Comparison of ENCODE assay signal across 1 cellular context in genomic region chr1:179146916-179147315, GRCh38.
TF ChIP-seq lines count a peak whose summit lies in the region.

No MANE protein-coding gene starts in this region.

TF ChIP-seq in IMR-90, 13 proteins besides CTCF, POLR2A, EP300 and RAD21:
- TF ChIP-seq MXI1 (IDR thresholded peaks at IDR 0.05; ENCODE audit: borderline replicate concordance, low read depth, low read length) = no peak
- no peak for TF ChIP-seq NFE2L2 (IDR thresholded peaks at IDR 0.05; ENCODE audit: low read depth, low read length)
- no peak for TF ChIP-seq BHLHE40 (IDR thresholded peaks at IDR 0.05; ENCODE audit: low read depth, low read length)
- no peak for TF ChIP-seq SMC3 (IDR thresholded peaks at IDR 0.05; ENCODE audit: low read depth, low read length)
- no peak for TF ChIP-seq CHD1 (IDR thresholded peaks at IDR 0.05; ENCODE audit: low read depth, low read length)
- no peak for TF ChIP-seq FOS (IDR thresholded peaks at IDR 0.05; ENCODE audit: low read depth, low read length)
- no peak for TF ChIP-seq MAZ (IDR thresholded peaks at IDR 0.05; ENCODE audit: borderline replicate concordance, low read depth, low read length)
- no peak for TF ChIP-seq RCOR1 (IDR thresholded peaks at IDR 0.05; ENCODE audit: insufficient replicate concordance, low read length)
- no peak for TF ChIP-seq USF2 (IDR thresholded peaks at IDR 0.05; ENCODE audit: low read depth, low read length)
- no peak for TF ChIP-seq RFX5 (IDR thresholded peaks at IDR 0.05; ENCODE audit: low read depth, low read length)
- TF ChIP-seq MAFK (IDR thresholded peaks at IDR 0.05; ENCODE audit: low read depth, low read length) = no peak
- TF ChIP-seq CEBPB (IDR thresholded peaks at IDR 0.05; ENCODE audit: low read depth, low read length) = no peak
- TF ChIP-seq ELK1 (IDR thresholded peaks at IDR 0.05; ENCODE audit: borderline replicate concordance, low read depth, low read length) = no peak
